In the genomic region with DNA sequence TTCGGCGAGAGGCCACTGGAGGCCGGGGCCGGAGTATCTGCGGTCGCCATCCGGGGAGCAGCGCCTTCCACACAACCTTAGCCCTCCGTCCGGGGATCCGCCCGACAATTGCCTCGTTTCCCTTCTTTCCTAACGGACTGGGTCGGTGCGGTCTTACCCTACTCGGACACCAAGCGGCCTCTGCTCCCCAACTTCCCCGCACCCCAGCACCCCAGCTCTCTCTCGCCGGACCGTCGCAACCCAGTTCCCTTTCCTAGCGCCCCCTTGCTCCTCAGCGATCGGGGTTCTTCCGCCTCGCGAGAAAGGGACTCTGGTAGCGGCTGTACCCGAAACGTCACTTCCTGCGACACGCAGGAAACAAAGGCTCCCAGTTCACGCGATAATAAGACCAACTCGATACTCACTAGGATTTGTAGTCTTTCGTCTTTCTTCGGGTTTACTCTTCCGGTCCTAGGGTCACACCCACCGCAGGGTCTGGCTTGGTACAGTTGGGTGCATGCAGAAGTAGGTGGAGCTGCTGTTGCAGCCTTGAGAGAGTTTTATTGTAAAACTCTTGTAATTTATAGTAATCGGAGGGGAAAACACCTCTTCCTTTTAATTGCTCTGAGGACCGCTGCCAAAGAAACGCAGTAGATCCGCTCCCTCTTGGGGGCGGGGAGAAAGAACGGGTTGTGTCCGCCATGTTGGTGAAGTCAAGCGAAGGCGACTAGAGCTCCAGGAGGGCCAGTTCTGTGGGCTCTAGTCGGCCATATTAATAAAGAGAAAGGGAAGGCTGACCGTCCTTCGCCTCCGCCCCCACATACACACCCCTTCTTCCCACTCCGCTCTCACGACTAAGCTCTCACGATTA, we compare ENCODE assay signal across 8 cellular contexts. TPM values are rescaled to one million over a fixed set of nuclear protein-coding genes. Genes with fewer than 3 reads are reported as not detected.
DNase-seq lines count a peak whose midpoint lies in the region; ATAC-seq and TF ChIP-seq lines count a peak whose summit lies in the region.

A gene (plus strand): TSS at position 741 of the 850 bp plus-strand sequence. CDS start 209 bp downstream, outside the sequence.
A gene with protein sequence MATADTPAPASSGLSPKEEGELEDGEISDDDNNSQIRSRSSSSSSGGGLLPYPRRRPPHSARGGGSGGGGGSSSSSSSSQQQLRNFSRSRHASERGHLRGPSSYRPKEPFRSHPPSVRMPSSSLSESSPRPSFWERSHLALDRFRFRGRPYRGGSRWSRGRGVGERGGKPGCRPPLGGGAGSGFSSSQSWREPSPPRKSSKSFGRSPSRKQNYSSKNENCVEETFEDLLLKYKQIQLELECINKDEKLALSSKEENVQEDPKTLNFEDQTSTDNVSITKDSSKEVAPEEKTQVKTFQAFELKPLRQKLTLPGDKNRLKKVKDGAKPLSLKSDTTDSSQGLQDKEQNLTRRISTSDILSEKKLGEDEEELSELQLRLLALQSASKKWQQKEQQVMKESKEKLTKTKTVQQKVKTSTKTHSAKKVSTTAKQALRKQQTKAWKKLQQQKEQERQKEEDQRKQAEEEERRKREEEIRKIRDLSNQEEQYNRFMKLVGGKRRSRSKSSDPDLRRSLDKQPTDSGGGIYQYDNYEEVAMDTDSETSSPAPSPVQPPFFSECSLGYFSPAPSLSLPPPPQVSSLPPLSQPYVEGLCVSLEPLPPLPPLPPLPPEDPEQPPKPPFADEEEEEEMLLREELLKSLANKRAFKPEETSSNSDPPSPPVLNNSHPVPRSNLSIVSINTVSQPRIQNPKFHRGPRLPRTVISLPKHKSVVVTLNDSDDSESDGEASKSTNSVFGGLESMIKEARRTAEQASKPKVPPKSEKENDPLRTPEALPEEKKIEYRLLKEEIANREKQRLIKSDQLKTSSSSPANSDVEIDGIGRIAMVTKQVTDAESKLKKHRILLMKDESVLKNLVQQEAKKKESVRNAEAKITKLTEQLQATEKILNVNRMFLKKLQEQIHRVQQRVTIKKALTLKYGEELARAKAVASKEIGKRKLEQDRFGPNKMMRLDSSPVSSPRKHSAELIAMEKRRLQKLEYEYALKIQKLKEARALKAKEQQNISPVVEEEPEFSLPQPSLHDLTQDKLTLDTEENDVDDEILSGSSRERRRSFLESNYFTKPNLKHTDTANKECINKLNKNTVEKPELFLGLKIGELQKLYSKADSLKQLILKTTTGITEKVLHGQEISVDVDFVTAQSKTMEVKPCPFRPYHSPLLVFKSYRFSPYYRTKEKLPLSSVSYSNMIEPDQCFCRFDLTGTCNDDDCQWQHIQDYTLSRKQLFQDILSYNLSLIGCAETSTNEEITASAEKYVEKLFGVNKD (N-terminal part only) (minus strand): TSS at position 288 of the 850 bp plus-strand sequence. CDS start 238 bp downstream, at position 50.

- H3K4me1 ChIP-seq in liver (ENCODE audit: control insufficient read depth in 4 of 4, insufficient read depth in 4 of 4, low read length in 3 of 4), result peaks cover 6 to 23% (median 13%) of the 10 kb centered on the region in 4 donors

- no peak for TF ChIP-seq RAD21 in liver (IDR thresholded peaks at IDR 0.05)

- peak within 1 kb of the TSS; percentile 79 to 97 (median 93) for H3K4me3 ChIP-seq in liver (ENCODE audit: low read depth in 1 of 3, low read length in 3 of 3)

- ATAC-seq in GM19372 (IDR thresholded peaks at IDR 0.05; ENCODE audit: low read depth, unreplicated experiment), result peak; percentile 85
- peak; percentile 89 for ATAC-seq in HG03558 (IDR thresholded peaks at IDR 0.05; ENCODE audit: extremely low read depth, unreplicated experiment)

- DNase-seq in CD1c-positive myeloid dendritic cell (ENCODE audit: extremely low spot score) (peak; percentile 99), NCI-H748 (lab: John Stamatoyannopoulos, UW; ENCODE audit: unreplicated experiment) (peak; percentile 99), dermis microvascular lymphatic vessel endothelial cell (ENCODE audit: low read depth in 2 of 2) (peak; percentile 99)
- DNase-seq in activated CD4-positive, alpha-beta T cell treated with anti-CD3 and anti-CD28 coated beads, Interleukin-2, amount 50 U/mL, for 4 hours, result peak; percentile 83 to 87
- peak; percentile 92 for DNase-seq in stimulated activated CD4-positive, alpha-beta T cell treated with anti-CD3 and anti-CD28 coated beads, Interleukin-4, amount 100 ng/mL, for 24 hours

- peaks cover 1 to 12% (median 7%) of the 10 kb centered on the region in 4 donors for H3K36me3 ChIP-seq in liver (ENCODE audit: control insufficient read depth in 4 of 4, insufficient read depth in 3 of 4, low read depth in 1 of 4, low read length in 3 of 4)

- no peak for TF ChIP-seq CTCF in liver (IDR thresholded peaks at IDR 0.05; ENCODE audit: low read depth, low read length, missing input control)

- H3K27me3 ChIP-seq in liver (ENCODE audit: control insufficient read depth in 4 of 4, insufficient read depth in 4 of 4, low read length in 3 of 4), result no peaks in the 10 kb centered on the region

- WGBS in liver, result under 1% methylated on average over 57 of the region's 57 CpGs

- no peaks in the 10 kb centered on the region for H3K9me3 ChIP-seq in liver (ENCODE audit: control insufficient read depth in 4 of 4, low read length in 3 of 4)

- H3K27ac ChIP-seq in liver (ENCODE audit: low read depth in 1 of 2, low read length in 2 of 2), result peak within 1 kb of the TSS; percentile 97 to 99

- peak within 1 kb of the TSS; percentile 82 to 96 for H3K9ac ChIP-seq in liver (ENCODE audit: low read depth in 1 of 2, low read length in 2 of 2)

TF ChIP-seq in liver, 16 proteins besides CTCF, POLR2A, EP300 and RAD21:
- peak in 1 of 2 donors; percentile 16 for TF ChIP-seq JUND (IDR thresholded peaks at IDR 0.05)
- TF ChIP-seq EGR1 (IDR thresholded peaks at IDR 0.05; ENCODE audit: low read depth in 2 of 2), result peak; percentile 67 to 88
- peak; percentile 100 for TF ChIP-seq YY1 (IDR thresholded peaks at IDR 0.05)
- TF ChIP-seq, protein P1, sequence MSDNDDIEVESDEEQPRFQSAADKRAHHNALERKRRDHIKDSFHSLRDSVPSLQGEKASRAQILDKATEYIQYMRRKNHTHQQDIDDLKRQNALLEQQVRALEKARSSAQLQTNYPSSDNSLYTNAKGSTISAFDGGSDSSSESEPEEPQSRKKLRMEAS (IDR thresholded peaks at IDR 0.05), result no peak
- TF ChIP-seq SP1 (IDR thresholded peaks at IDR 0.05), result peak; percentile 24
- TF ChIP-seq HNF4A (conservative IDR thresholded peaks at IDR 0.05), result peak; percentile 47 to 49
- TF ChIP-seq RXRA (IDR thresholded peaks at IDR 0.05), result peak in 1 of 2 donors; percentile 38
- peak; percentile 94 to 97 for TF ChIP-seq GABPA (IDR thresholded peaks at IDR 0.05 in 1 of 2, conservative IDR thresholded peaks at IDR 0.05 in 1 of 2)
- TF ChIP-seq, protein P2, sequence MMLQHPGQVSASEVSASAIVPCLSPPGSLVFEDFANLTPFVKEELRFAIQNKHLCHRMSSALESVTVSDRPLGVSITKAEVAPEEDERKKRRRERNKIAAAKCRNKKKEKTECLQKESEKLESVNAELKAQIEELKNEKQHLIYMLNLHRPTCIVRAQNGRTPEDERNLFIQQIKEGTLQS (IDR thresholded peaks at IDR 0.05), result no peak
- TF ChIP-seq, protein P3, sequence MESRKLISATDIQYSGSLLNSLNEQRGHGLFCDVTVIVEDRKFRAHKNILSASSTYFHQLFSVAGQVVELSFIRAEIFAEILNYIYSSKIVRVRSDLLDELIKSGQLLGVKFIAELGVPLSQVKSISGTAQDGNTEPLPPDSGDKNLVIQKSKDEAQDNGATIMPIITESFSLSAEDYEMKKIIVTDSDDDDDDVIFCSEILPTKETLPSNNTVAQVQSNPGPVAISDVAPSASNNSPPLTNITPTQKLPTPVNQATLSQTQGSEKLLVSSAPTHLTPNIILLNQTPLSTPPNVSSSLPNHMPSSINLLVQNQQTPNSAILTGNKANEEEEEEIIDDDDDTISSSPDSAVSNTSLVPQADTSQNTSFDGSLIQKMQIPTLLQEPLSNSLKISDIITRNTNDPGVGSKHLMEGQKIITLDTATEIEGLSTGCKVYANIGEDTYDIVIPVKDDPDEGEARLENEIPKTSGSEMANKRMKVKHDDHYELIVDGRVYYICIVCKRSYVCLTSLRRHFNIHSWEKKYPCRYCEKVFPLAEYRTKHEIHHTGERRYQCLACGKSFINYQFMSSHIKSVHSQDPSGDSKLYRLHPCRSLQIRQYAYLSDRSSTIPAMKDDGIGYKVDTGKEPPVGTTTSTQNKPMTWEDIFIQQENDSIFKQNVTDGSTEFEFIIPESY (IDR thresholded peaks at IDR 0.05), result peak; percentile 100
- TF ChIP-seq, protein P4, sequence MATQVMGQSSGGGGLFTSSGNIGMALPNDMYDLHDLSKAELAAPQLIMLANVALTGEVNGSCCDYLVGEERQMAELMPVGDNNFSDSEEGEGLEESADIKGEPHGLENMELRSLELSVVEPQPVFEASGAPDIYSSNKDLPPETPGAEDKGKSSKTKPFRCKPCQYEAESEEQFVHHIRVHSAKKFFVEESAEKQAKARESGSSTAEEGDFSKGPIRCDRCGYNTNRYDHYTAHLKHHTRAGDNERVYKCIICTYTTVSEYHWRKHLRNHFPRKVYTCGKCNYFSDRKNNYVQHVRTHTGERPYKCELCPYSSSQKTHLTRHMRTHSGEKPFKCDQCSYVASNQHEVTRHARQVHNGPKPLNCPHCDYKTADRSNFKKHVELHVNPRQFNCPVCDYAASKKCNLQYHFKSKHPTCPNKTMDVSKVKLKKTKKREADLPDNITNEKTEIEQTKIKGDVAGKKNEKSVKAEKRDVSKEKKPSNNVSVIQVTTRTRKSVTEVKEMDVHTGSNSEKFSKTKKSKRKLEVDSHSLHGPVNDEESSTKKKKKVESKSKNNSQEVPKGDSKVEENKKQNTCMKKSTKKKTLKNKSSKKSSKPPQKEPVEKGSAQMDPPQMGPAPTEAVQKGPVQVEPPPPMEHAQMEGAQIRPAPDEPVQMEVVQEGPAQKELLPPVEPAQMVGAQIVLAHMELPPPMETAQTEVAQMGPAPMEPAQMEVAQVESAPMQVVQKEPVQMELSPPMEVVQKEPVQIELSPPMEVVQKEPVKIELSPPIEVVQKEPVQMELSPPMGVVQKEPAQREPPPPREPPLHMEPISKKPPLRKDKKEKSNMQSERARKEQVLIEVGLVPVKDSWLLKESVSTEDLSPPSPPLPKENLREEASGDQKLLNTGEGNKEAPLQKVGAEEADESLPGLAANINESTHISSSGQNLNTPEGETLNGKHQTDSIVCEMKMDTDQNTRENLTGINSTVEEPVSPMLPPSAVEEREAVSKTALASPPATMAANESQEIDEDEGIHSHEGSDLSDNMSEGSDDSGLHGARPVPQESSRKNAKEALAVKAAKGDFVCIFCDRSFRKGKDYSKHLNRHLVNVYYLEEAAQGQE (IDR thresholded peaks at IDR 0.05), result peak; percentile 30
- TF ChIP-seq HNF4G (IDR thresholded peaks at IDR 0.05), result no peak
- peak; percentile 48 for TF ChIP-seq TAF1 (conservative IDR thresholded peaks at IDR 0.05)

RNA-seq across cellular contexts. Expression of the first gene that starts in this region (rescaled TPM):
- total RNA-seq in dermis microvascular lymphatic vessel endothelial cell, result 2.1 and 2.7 TPM in 2 replicates
- 1 to 10 TPM; 1.5 TPM for total RNA-seq in liver
- 1 to 10 TPM in 1 of 2 donors, under 1 TPM in 1; 0.82 to 2.5 TPM for polyA plus RNA-seq in liver

RNA-seq across cellular contexts. Expression of the second gene that starts in this region (rescaled TPM):
- total RNA-seq in dermis microvascular lymphatic vessel endothelial cell (11.4 and 16.8 TPM in 2 replicates), liver (10 to 100 TPM; 10.6 to 32.3 TPM)
- 1 to 10 TPM; 3.4 to 6.6 TPM for polyA plus RNA-seq in liver

Comparison
In these comparisons a context has a peak if more than half of its experiments do, and no peak if none do; other contexts are left out.
1. Peak in every context shown above with its lines: DNase-seq, ATAC-seq, H3K4me3 ChIP-seq and H3K27ac ChIP-seq.